ENCODE assay signal across 8 cellular contexts in genomic region chr17:73192219-73192893, GRCh38. TPM values are rescaled to one million over a fixed set of nuclear protein-coding genes. Genes with fewer than 3 reads are reported as not detected.
DNase-seq lines count a peak whose midpoint lies in the region; ATAC-seq and TF ChIP-seq lines count a peak whose summit lies in the region.

No MANE protein-coding gene starts in this region.

- H3K36me3 ChIP-seq in OCI-LY1 (ENCODE audit: insufficient read depth, low read length) (peaks cover 11% of the 10 kb centered on the region), fibroblast of lung (ENCODE audit: control insufficient read depth, insufficient read depth, low read length) (peaks cover 8% of the 10 kb centered on the region), stomach (peaks cover 9 to 13% (median 12%) of the 10 kb centered on the region in 4 donors)

- intact Hi-C loops in activated T-helper 1 cell treated with anti-CD3 and anti-CD28 coated beads, Interleukin-12 subunit alpha, Interleukin-12 subunit beta, Interleukin-2, Interleukin-4 antibody, amounts not matched to agents 30 ng/mL and 10 ng/mL and 1 ng/mL, durations not matched to agents 14 hours and 24 hours and 36 hours (cut with micrococcal nuclease): loop anchor here (1.0 to 10.0 kb wide), 5 partner anchors 18 to 632 kb away; a partner anchor contains a TSS
- intact Hi-C loops in stomach (cut with DNase I; ENCODE audit: low total_unique reads): no loop called here

- ATAC-seq in GM21367 (IDR thresholded peaks at IDR 0.05; ENCODE audit: unreplicated experiment): peak; percentile 34
- peak; percentile 80 to 81 for ATAC-seq in naive B cell (ENCODE audit: low read depth in 2 of 2)

- H3K4me3 ChIP-seq in OCI-LY1 (ENCODE audit: low read depth, low read length, poor library complexity, severe bottlenecking): peak overlapping the region; percentile 99
- H3K4me3 ChIP-seq in fibroblast of lung (replicated peaks in 1 of 4; ENCODE audit: control extremely low read depth in 1 of 4, insufficient read depth in 1 of 4, low read depth in 3 of 4, low read length in 4 of 4): peak overlapping the region; percentile 70 to 88 (median 85)
- H3K4me3 ChIP-seq in stomach: peak overlapping the region; percentile 89 to 99 (median 93)

- peak overlapping the region; percentile 93 for H3K4me3 Mint-ChIP-seq in activated T-helper 1 cell treated with anti-CD3 and anti-CD28 coated beads, Interleukin-12 subunit alpha, Interleukin-12 subunit beta, Interleukin-2, Interleukin-4 antibody, amounts not matched to agents 30 ng/mL and 10 ng/mL and 1 ng/mL, durations not matched to agents 14 hours and 24 hours and 36 hours
- peak overlapping the region; percentile 90 to 96 (median 95) for H3K4me3 Mint-ChIP-seq in naive B cell

- H3K4me1 Mint-ChIP-seq in activated T-helper 1 cell treated with anti-CD3 and anti-CD28 coated beads, Interleukin-12 subunit alpha, Interleukin-12 subunit beta, Interleukin-2, Interleukin-4 antibody, amounts not matched to agents 30 ng/mL and 10 ng/mL and 1 ng/mL, durations not matched to agents 14 hours and 24 hours and 36 hours (ENCODE audit: low read depth): peaks cover 19% of the 10 kb centered on the region
- peaks cover 13 to 28% (median 22%) of the 10 kb centered on the region in 3 donors for H3K4me1 Mint-ChIP-seq in naive B cell

- 0 to 1% (median 1%) methylated on average over 29 to 66 of the region's 74 CpGs for WGBS in stomach, 5 donors

- H4K20me1 ChIP-seq in OCI-LY1 (ENCODE audit: insufficient read depth, low read length) (no peaks in the 10 kb centered on the region), fibroblast of lung (ENCODE audit: control insufficient read depth, extremely low read depth, insufficient read depth, low read length) (no peaks in the 10 kb centered on the region)

- H3K9me2 ChIP-seq in OCI-LY1 (ENCODE audit: low read depth, low read length): no peaks in the 10 kb centered on the region

- H3K4me1 ChIP-seq in OCI-LY1 (ENCODE audit: insufficient read depth, low read length, severe bottlenecking) (peaks cover 33% of the 10 kb centered on the region), fibroblast of lung (ENCODE audit: control insufficient read depth, extremely low read depth, insufficient read depth, low read length) (peaks cover 6% of the 10 kb centered on the region), stomach (peaks cover 10 to 45% (median 32%) of the 10 kb centered on the region in 4 donors)

- no peaks in the 10 kb centered on the region for H3K27me3 ChIP-seq in OCI-LY1 (ENCODE audit: insufficient read depth, low read length)
- H3K27me3 ChIP-seq in fibroblast of lung (ENCODE audit: control insufficient read depth, insufficient read depth, low read length): no peaks in the 10 kb centered on the region
- H3K27me3 ChIP-seq in stomach: no peaks in the 10 kb centered on the region

- H3K27ac ChIP-seq in OCI-LY1 (ENCODE audit: low read depth, low read length, poor library complexity, severe bottlenecking) (peak overlapping the region; percentile 85), fibroblast of lung (ENCODE audit: insufficient read depth, low read length) (peak overlapping the region; percentile 67), stomach (peak overlapping the region; percentile 88 to 96 (median 93))

- no peak for TF ChIP-seq POLR2A in stomach (IDR thresholded peaks at IDR 0.05)

- H3K9me3 ChIP-seq in OCI-LY1 (ENCODE audit: low read length): no peaks in the 10 kb centered on the region
- no peaks in the 10 kb centered on the region for H3K9me3 ChIP-seq in fibroblast of lung (ENCODE audit: control insufficient read depth, insufficient read depth, low read depth, low read length)
- H3K9me3 ChIP-seq in stomach: no peaks in the 10 kb centered on the region

- H3F3A ChIP-seq in OCI-LY1 (ENCODE audit: insufficient read depth, low read length): no peaks in the 10 kb centered on the region

- DNase-seq in DMS 273 (lab: John Stamatoyannopoulos, UW; ENCODE audit: unreplicated experiment): peak; percentile 93
- peak; percentile 80 for DNase-seq in HT-29 (ENCODE audit: low spot score)
- peak; percentile 64 for DNase-seq in activated T-helper 1 cell treated with anti-CD3 and anti-CD28 coated beads, Interleukin-12 subunit alpha, Interleukin-12 subunit beta, Interleukin-2, Interleukin-4 antibody, amounts not matched to agents 30 ng/mL and 10 ng/mL and 1 ng/mL, durations not matched to agents 14 hours and 24 hours and 36 hours (ENCODE audit: low spot score)
- DNase-seq in fibroblast of lung (ENCODE audit: low read depth in 2 of 2): peak; percentile 65 to 77
- peak; percentile 68 for DNase-seq in naive B cell
- DNase-seq in stomach: peak; percentile 60

- peak overlapping the region; percentile 94 for H3K4me2 ChIP-seq in OCI-LY1 (ENCODE audit: low read length)
- peak overlapping the region; percentile 81 for H3K4me2 ChIP-seq in fibroblast of lung (ENCODE audit: extremely low read depth, insufficient read depth, low read length)

- TF ChIP-seq CTCF in OCI-LY1 (IDR thresholded peaks at IDR 0.05; ENCODE audit: low read length) (no peak), fibroblast of lung (conservative IDR thresholded peaks at IDR 0.05 in 1 of 2, IDR thresholded peaks at IDR 0.05 in 1 of 2; ENCODE audit: low read depth in 1 of 2, low read length in 2 of 2) (no peak), stomach (IDR thresholded peaks at IDR 0.05) (no peak)

- peaks cover 7% of the 10 kb centered on the region for H3K36me3 Mint-ChIP-seq in activated T-helper 1 cell treated with anti-CD3 and anti-CD28 coated beads, Interleukin-12 subunit alpha, Interleukin-12 subunit beta, Interleukin-2, Interleukin-4 antibody, amounts not matched to agents 30 ng/mL and 10 ng/mL and 1 ng/mL, durations not matched to agents 14 hours and 24 hours and 36 hours (ENCODE audit: low read depth)
- H3K36me3 Mint-ChIP-seq in naive B cell: peaks cover 1 to 9% of the 10 kb centered on the region in 2 donors

- H3K9ac ChIP-seq in OCI-LY1 (ENCODE audit: low read length): peak overlapping the region; percentile 87
- H3K9ac ChIP-seq in fibroblast of lung (ENCODE audit: insufficient read depth, low read length): peak overlapping the region; percentile 75

- H3K79me2 ChIP-seq in OCI-LY1 (ENCODE audit: insufficient read depth, low read length) (no peaks in the 10 kb centered on the region), fibroblast of lung (ENCODE audit: control insufficient read depth, insufficient read depth, low read length) (peaks cover 16% of the 10 kb centered on the region)

- TF ChIP-seq EP300 in stomach (IDR thresholded peaks at IDR 0.05): no peak

- no peaks in the 10 kb centered on the region for H3K9me3 Mint-ChIP-seq in activated T-helper 1 cell treated with anti-CD3 and anti-CD28 coated beads, Interleukin-12 subunit alpha, Interleukin-12 subunit beta, Interleukin-2, Interleukin-4 antibody, amounts not matched to agents 30 ng/mL and 10 ng/mL and 1 ng/mL, durations not matched to agents 14 hours and 24 hours and 36 hours
- no peaks in the 10 kb centered on the region for H3K9me3 Mint-ChIP-seq in naive B cell

- H3K27ac Mint-ChIP-seq in activated T-helper 1 cell treated with anti-CD3 and anti-CD28 coated beads, Interleukin-12 subunit alpha, Interleukin-12 subunit beta, Interleukin-2, Interleukin-4 antibody, amounts not matched to agents 30 ng/mL and 10 ng/mL and 1 ng/mL, durations not matched to agents 14 hours and 24 hours and 36 hours: peak overlapping the region; percentile 96
- peak overlapping the region in 5 of 6 donors; percentile 72 to 88 (median 83) for H3K27ac Mint-ChIP-seq in naive B cell

- H3K27me3 Mint-ChIP-seq in activated T-helper 1 cell treated with anti-CD3 and anti-CD28 coated beads, Interleukin-12 subunit alpha, Interleukin-12 subunit beta, Interleukin-2, Interleukin-4 antibody, amounts not matched to agents 30 ng/mL and 10 ng/mL and 1 ng/mL, durations not matched to agents 14 hours and 24 hours and 36 hours (ENCODE audit: insufficient read depth): no peaks in the 10 kb centered on the region
- no peaks in the 10 kb centered on the region for H3K27me3 Mint-ChIP-seq in naive B cell

- no peak overlapping the region for H2AFZ ChIP-seq in OCI-LY1 (ENCODE audit: low read length)
- H2AFZ ChIP-seq in fibroblast of lung (ENCODE audit: low read length): peak overlapping the region; percentile 75

RNA-seq across cellular contexts. Expression of gene COG1, which starts 0.5 kb away (rescaled TPM):
- 16.3 and 23.0 TPM in 2 replicates for total RNA-seq in HT-29 (2014; rRNA removed; shearing (Covaris generic))
- 34.3 and 37.1 TPM in 2 replicates for total RNA-seq in activated T-helper 1 cell treated with anti-CD3 and anti-CD28 coated beads, Interleukin-12 subunit alpha, Interleukin-12 subunit beta, Interleukin-2, Interleukin-4 antibody, amounts not matched to agents 30 ng/mL and 10 ng/mL and 1 ng/mL, durations not matched to agents 14 hours and 24 hours and 36 hours
- total RNA-seq in fibroblast of lung: 12.6 and 20.0 TPM in 2 replicates
- polyA plus RNA-seq in fibroblast of lung: 21.0 and 27.0 TPM in 2 replicates
- 26.1 and 36.5 TPM in 2 replicates for polyA plus RNA-seq in fibroblast of lung (2012)
- polyA minus RNA-seq in fibroblast of lung (ENCODE audit: low replicate concordance): 43.8 and 53.5 TPM in 2 replicates
- polyA plus RNA-seq in naive B cell (ENCODE audit: low read depth in 6 of 6): 10 to 100 TPM in 4 of 6 donors, 1 to 10 TPM in 2; 3.9 to 19.9 (median 14.9) TPM
- 10 to 100 TPM; 13.4 to 68.9 (median 25.9) TPM for total RNA-seq in stomach
- polyA plus RNA-seq in stomach: 10 to 100 TPM; 11.6 to 18.0 (median 15.4) TPM

RNA-seq across cellular contexts. Expression of gene SSTR2, which starts 27.5 kb away (rescaled TPM):
- total RNA-seq in HT-29 (2014; rRNA removed; shearing (Covaris generic)): not detected in 2 replicates
- total RNA-seq in activated T-helper 1 cell treated with anti-CD3 and anti-CD28 coated beads, Interleukin-12 subunit alpha, Interleukin-12 subunit beta, Interleukin-2, Interleukin-4 antibody, amounts not matched to agents 30 ng/mL and 10 ng/mL and 1 ng/mL, durations not matched to agents 14 hours and 24 hours and 36 hours: 0.29 and 0.44 TPM in 2 replicates
- total RNA-seq in fibroblast of lung: not detected in 2 replicates
- not detected in 2 replicates for polyA plus RNA-seq in fibroblast of lung
- 0.01 TPM in 2 replicates for polyA plus RNA-seq in fibroblast of lung (2012)
- polyA minus RNA-seq in fibroblast of lung (ENCODE audit: low replicate concordance): not detected in 2 replicates
- polyA plus RNA-seq in naive B cell (ENCODE audit: low read depth in 6 of 6): under 1 TPM in 1 of 6 donors, not detected in 5; 0.08 TPM
- 10 to 100 TPM in 1 of 5 donors, 1 to 10 TPM in 2, under 1 TPM in 2; under 0.01 to 21.1 (median 1.1) TPM for total RNA-seq in stomach
- under 1 TPM; 0.38 to 0.76 (median 0.62) TPM for polyA plus RNA-seq in stomach

Comparison
In these comparisons a context has a peak if more than half of its experiments do, and no peak if none do; other contexts are left out.
1. Peak in every context shown above with its lines: DNase-seq, ATAC-seq, H3K4me3 ChIP-seq and H3K27ac ChIP-seq.